19 cellular contexts compared by ENCODE assay signal in genomic region chr1:118948796-118949195, GRCh38. TPM values are rescaled to one million over a fixed set of nuclear protein-coding genes. Genes with fewer than 3 reads are reported as not detected.
DNase-seq lines count a peak whose midpoint lies in the region; ATAC-seq, FAIRE-seq and TF ChIP-seq lines count a peak whose summit lies in the region.
"Had no signal": no experiment of that assay in that cellular context is flagged by ENCODE, and none has a peak within 500 bp of the region (broad histone marks: within the 10 kb centered on the region; RNA-seq: fewer than 3 reads in every experiment).

No MANE protein-coding gene starts in this region.

- H3K27ac Mint-ChIP-seq in H9: no peak overlapping the region
- H3K27ac Mint-ChIP-seq: CD4-positive, alpha-beta memory T cell had no signal

- H3K23ac ChIP-seq in H9 (ENCODE audit: insufficient read length, low read depth, low read length): no peak overlapping the region

- H3K36me3 ChIP-seq in bronchial epithelial cell (ENCODE audit: control insufficient read depth, insufficient read depth, low read length) (no peaks in the 10 kb centered on the region), osteoblast (ENCODE audit: insufficient read depth, low read length) (no peaks in the 10 kb centered on the region)

- 0 out of 4 replicates have a peak, but pooled peaks cover 2% of the 10 kb centered on the region in 2 experiments for H3K4me1 Mint-ChIP-seq in H9
- H3K4me1 Mint-ChIP-seq: CD4-positive, alpha-beta memory T cell had no signal

- peaks cover 74% of the 10 kb centered on the region for H3K4me1 ChIP-seq in osteoblast (ENCODE audit: insufficient read depth, low read length)
- H3K4me1 ChIP-seq in H9 (ENCODE audit: insufficient read depth, low read length): no peaks in the 10 kb centered on the region

- peaks cover 2 to 4% of the 10 kb centered on the region in 2 experiments; a peak in 3 of 5 replicates for H3K9me3 Mint-ChIP-seq in H9

- H4K8ac ChIP-seq in H9 (replicated peaks; ENCODE audit: insufficient read length, low read depth, low read length): no peak overlapping the region

- H3K9ac ChIP-seq in H9 (ENCODE audit: extremely low read depth, insufficient read length, low read length): no peak overlapping the region

- WGBS in H9 (ENCODE audit: extremely low coverage, insufficient read length, low lambda C conversion rate): no CpG with 5 or more reads among the region's 1 CpG

- H2AFZ ChIP-seq in osteoblast (ENCODE audit: low read length) (no peak overlapping the region), H9 (ENCODE audit: low read length) (no peak overlapping the region)
- H2AFZ ChIP-seq: PC-9 had no signal

- H3T11ph ChIP-seq in H9 (ENCODE audit: low read length): no peak overlapping the region

- no peak overlapping the region for H2BK20ac ChIP-seq in H9 (ENCODE audit: low read depth, low read length, poor library complexity, severe bottlenecking)

- H3K56ac ChIP-seq in H9 (ENCODE audit: insufficient read length, low read depth, low read length): no peak overlapping the region

- H3K79me2 ChIP-seq in osteoblast (ENCODE audit: insufficient read depth, low read length) (peaks cover 75% of the 10 kb centered on the region), H9 (ENCODE audit: insufficient read depth, low read length) (no peaks in the 10 kb centered on the region)

- H3K18ac ChIP-seq in H9 (ENCODE audit: insufficient read length, low read depth, low read length): no peak overlapping the region

- H3K4me2 ChIP-seq in osteoblast (ENCODE audit: insufficient read depth, low read length) (peak overlapping the region; percentile 9), H9 (ENCODE audit: insufficient read depth, insufficient read length, low read length) (no peak overlapping the region)
- H3K4me2 ChIP-seq: PC-9 had no signal

- no peaks in the 10 kb centered on the region for H3K9me3 ChIP-seq in osteoblast (ENCODE audit: low read depth, low read length)
- H3K9me3 ChIP-seq in H9 (ENCODE audit: control insufficient read depth, low read depth, low read length): no peaks in the 10 kb centered on the region

- no peak overlapping the region for H2BK12ac ChIP-seq in H9 (ENCODE audit: insufficient read length, low read depth, low read length)

- H3K14ac ChIP-seq in H9 (ENCODE audit: insufficient read depth, low read length): no peak overlapping the region

- peak; percentile 4 for DNase-seq in COLO829 (ENCODE audit: low spot score)
- DNase-seq in HCEC 1CT: peak; percentile 37
- peak; percentile 28 for DNase-seq in bronchial epithelial cell (ENCODE audit: low read depth)
- no peak for DNase-seq in osteoblast (ENCODE audit: insufficient read length, low spot score, missing footprints)
- no peak for DNase-seq in H9
- no peak for DNase-seq in Kasumi-1 (lab: John Stamatoyannopoulos, UW)
- no peak for DNase-seq in activated CD4-positive, alpha-beta T cell treated with anti-CD3 and anti-CD28 coated beads, Interleukin-2, amount 50 U/mL, for 1 hour
- DNase-seq: CD4-positive, alpha-beta memory T cell; GOT3; KG1; NCI-H1417 treated with DMSO at 0.1 percent for 48 hours; NCI-H1930; NCI-H345; NCI-H526; PC-9; SW 1271 had no signal

- no peak overlapping the region for H2BK15ac ChIP-seq in H9 (ENCODE audit: low read depth, low read length)

- no peak overlapping the region for H2BK5ac ChIP-seq in H9 (ENCODE audit: insufficient read length, low read length)

- no peak for FAIRE-seq in bronchial epithelial cell (lab: Jason Lieb, UNC)
- FAIRE-seq: A204.1, D721Med had no signal

- H4K91ac ChIP-seq in H9 (ENCODE audit: insufficient read length, low read depth, low read length): no peak overlapping the region

- H3K36me3 Mint-ChIP-seq in H9 (ENCODE audit: insufficient read depth in 1 of 3, low read depth in 3 of 3): peaks cover 0 to 7% (median 0%) of the 10 kb centered on the region in 3 experiments; a peak in 2 of 7 replicates
- H3K36me3 Mint-ChIP-seq: CD4-positive, alpha-beta memory T cell had no signal

- H3K4me3 ChIP-seq in bronchial epithelial cell (ENCODE audit: low read depth, low read length) (no peak overlapping the region), osteoblast (ENCODE audit: insufficient read depth, low read length) (no peak overlapping the region)
- H3K4me3 ChIP-seq: PC-9 had no signal

- H3K23me2 ChIP-seq in H9 (ENCODE audit: insufficient read length, low read depth, low read length, poor library complexity, severe bottlenecking): no peaks in the 10 kb centered on the region

- H3K27me3 ChIP-seq in bronchial epithelial cell (ENCODE audit: control insufficient read depth, insufficient read depth, low read length) (no peaks in the 10 kb centered on the region), osteoblast (ENCODE audit: insufficient read depth, low read length) (no peaks in the 10 kb centered on the region), H9 (ENCODE audit: insufficient read depth, low read length) (no peaks in the 10 kb centered on the region)

- H2AK5ac ChIP-seq in H9 (ENCODE audit: insufficient read length, low read length): no peak overlapping the region

- H3K4ac ChIP-seq in H9 (ENCODE audit: low read depth, low read length): no peak overlapping the region

- no peak for ATAC-seq in GM18519 (IDR thresholded peaks at IDR 0.05; ENCODE audit: low FRiP score, unreplicated experiment)

- peaks cover 79% of the 10 kb centered on the region for H4K20me1 ChIP-seq in osteoblast (ENCODE audit: insufficient read depth, low read length)
- H4K20me1 ChIP-seq in H9 (ENCODE audit: control insufficient read depth, insufficient read depth, insufficient read length): no peaks in the 10 kb centered on the region

- no peaks in the 10 kb centered on the region for H3K79me1 ChIP-seq in H9 (ENCODE audit: insufficient read depth, low read depth, low read length, poor library complexity, severe bottlenecking)

- H2BK120ac ChIP-seq in H9 (ENCODE audit: low read depth, low read length, poor library complexity, severe bottlenecking): no peak overlapping the region

- H3K27ac ChIP-seq in osteoblast (ENCODE audit: low read depth, low read length) (peak overlapping the region; percentile 68), H9 (ENCODE audit: insufficient read length, low read depth, low read length) (no peak overlapping the region)
- H3K27ac ChIP-seq: PC-9 had no signal

- H3K4me3 Mint-ChIP-seq in H9: no peak overlapping the region
- H3K4me3 Mint-ChIP-seq: CD4-positive, alpha-beta memory T cell had no signal

- no peak overlapping the region for H4K5ac ChIP-seq in H9 (ENCODE audit: insufficient read length, low read depth, low read length)

- TF ChIP-seq CTCF in bronchial epithelial cell (IDR thresholded peaks at IDR 0.05; ENCODE audit: insufficient read depth, low read length, severe bottlenecking) (no peak), osteoblast (IDR thresholded peaks at IDR 0.05; ENCODE audit: extremely low read depth, low read depth, low read length) (no peak), H9 (conservative IDR thresholded peaks at IDR 0.05) (no peak)

- peaks cover 1% of the 10 kb centered on the region; the same call in 1 of the 2 replicates for H3K27me3 Mint-ChIP-seq in H9 (ENCODE audit: low read depth)

RNA-seq across cellular contexts. Expression of gene TBX15, which starts 39.3 kb away (rescaled TPM):
- not detected in 2 replicates for total RNA-seq in bronchial epithelial cell
- total RNA-seq in osteoblast: 38.0 and 44.5 TPM in 2 replicates
- 0.07 TPM in 1 of 2 replicates, not detected in the other for total RNA-seq in H9 (2021)
- total RNA-seq: CD4-positive, alpha-beta memory T cell; PC-9 had no signal

Comparison
In these comparisons a context has a peak if more than half of its experiments do, and no peak if none do; other contexts are left out.
1. DNase-seq: peak in COLO829 (single experiment), HCEC 1CT (single experiment) and bronchial epithelial cell (single experiment); none in osteoblast (single experiment), H9 (single experiment), Kasumi-1 (0 of 2) and activated CD4-positive, alpha-beta T cell treated with anti-CD3 and anti-CD28 coated beads, Interleukin-2, amount 50 U/mL, for 1 hour (single experiment).
2. RNA of gene TBX15, which starts 39.3 kb away (total RNA-seq): 38.0 to 44.5 TPM in osteoblast; 0.07 TPM in H9 and not detected in bronchial epithelial cell; every median in the first group is over 10 times any median in the second.